ENCODE assay signal across 22 cellular contexts in genomic region chr6:53369876-53370515, GRCh38. TPM values are rescaled to one million over a fixed set of nuclear protein-coding genes. Genes with fewer than 3 reads are reported as not detected.
DNase-seq lines count a peak whose midpoint lies in the region; ATAC-seq and TF ChIP-seq lines count a peak whose summit lies in the region.
"Had no signal": no experiment of that assay in that cellular context is flagged by ENCODE, and none has a peak within 500 bp of the region (broad histone marks: within the 10 kb centered on the region; RNA-seq: fewer than 3 reads in every experiment).

No MANE protein-coding gene starts in this region.

- H3K27ac Mint-ChIP-seq in T-helper 17 cell (peak overlapping the region; percentile 72), mesothelial cell of epicardium (peak overlapping the region; percentile 65)
- H3K27ac Mint-ChIP-seq: natural killer cell had no signal

- TF ChIP-seq CTCF in mesothelial cell of epicardium (IDR thresholded peaks at IDR 0.05; ENCODE audit: unreplicated experiment), result no peak
- TF ChIP-seq CTCF in testis (IDR thresholded peaks at IDR 0.05), result no peak

- DNase-seq in NCI-H2171 treated with DMSO at 0.1 percent for 48 hours (lab: John Stamatoyannopoulos, UW) (peak; percentile 4), NCI-H2171 (lab: John Stamatoyannopoulos, UW) (no peak), NCI-H1105 treated with DMSO at 0.1 percent for 48 hours (lab: John Stamatoyannopoulos, UW) (peak; percentile 76), T-helper 17 cell (no peak), mesothelial cell of epicardium (ENCODE audit: low spot score in 2 of 2, unreplicated experiment in 2 of 2) (no peak), testis (no peak), inferior parietal cortex (ENCODE audit: extremely low spot score) (no peak)
- DNase-seq: activated naive CD4-positive, alpha-beta T cell; activated T-cell treated with anti-CD3 and anti-CD28 coated beads, Interleukin-2, amount 50 U/mL, for 4 hours; brain microvascular endothelial cell; erythroblast; foreskin fibroblast; H7; IMR-90; left ventricle myocardium superior; natural killer cell; NCI-H1417 treated with DMSO at 0.1 percent for 48 hours; NCI-H2227 treated with DMSO at 0.1 percent for 48 hours; SHP77 treated with DMSO at 0.1 percent for 48 hours had no signal

- no peaks in the 10 kb centered on the region for H3K4me1 ChIP-seq in testis

- H3K27me3 ChIP-seq in testis, result no peaks in the 10 kb centered on the region
- H3K27me3 ChIP-seq: brain microvascular endothelial cell, hepatocyte had no signal

- intact Hi-C loops in testis (cut with DNase I; ENCODE audit: low total_unique reads), result no loop called here

- H3K27me3 Mint-ChIP-seq in T-helper 17 cell (no peaks in the 10 kb centered on the region), mesothelial cell of epicardium (ENCODE audit: low read depth) (no peaks in the 10 kb centered on the region)

- peaks cover 14% of the 10 kb centered on the region for H3K4me1 Mint-ChIP-seq in T-helper 17 cell
- H3K4me1 Mint-ChIP-seq in mesothelial cell of epicardium, result peaks cover 10% of the 10 kb centered on the region
- H3K4me1 Mint-ChIP-seq: natural killer cell had no signal

- ATAC-seq in T-helper 17 cell, result peak; percentile 83
- no peak for ATAC-seq in GM18498 (IDR thresholded peaks at IDR 0.05; ENCODE audit: unreplicated experiment)
- ATAC-seq: activated T-cell treated with anti-CD3 and anti-CD28 coated beads, Interleukin-2, amount 50 U/mL, for 4 hours; GM12878; left ventricle myocardium superior; natural killer cell had no signal

- H3K9me3 Mint-ChIP-seq in mesothelial cell of epicardium, result peaks cover 11% of the 10 kb centered on the region
- H3K9me3 Mint-ChIP-seq: activated T-cell treated with anti-CD3 and anti-CD28 coated beads, Interleukin-2, amount 50 U/mL, for 4 hours had no signal

- H3K36me3 ChIP-seq in testis (ENCODE audit: low read depth, missing control alignments), result no peaks in the 10 kb centered on the region
- H3K36me3 ChIP-seq: brain microvascular endothelial cell had no signal

- no peak overlapping the region for H3K4me3 Mint-ChIP-seq in T-helper 17 cell
- H3K4me3 Mint-ChIP-seq in mesothelial cell of epicardium, result no peak overlapping the region
- H3K4me3 Mint-ChIP-seq: activated T-cell treated with anti-CD3 and anti-CD28 coated beads, Interleukin-2, amount 50 U/mL, for 4 hours; natural killer cell had no signal

- H3K36me3 Mint-ChIP-seq in T-helper 17 cell (ENCODE audit: low read depth) (no peaks in the 10 kb centered on the region), mesothelial cell of epicardium (no peaks in the 10 kb centered on the region)
- H3K36me3 Mint-ChIP-seq: natural killer cell had no signal

- WGBS in testis, 2 donors, result 64 to 69% methylated on average over 6 of the region's 6 CpGs

- H3K4me3 ChIP-seq in testis, result no peak overlapping the region
- H3K4me3 ChIP-seq: GM12878, hepatocyte had no signal

- no peak for TF ChIP-seq POLR2A in testis (IDR thresholded peaks at IDR 0.05)

- no peak overlapping the region for H3K27ac ChIP-seq in testis
- H3K27ac ChIP-seq: brain microvascular endothelial cell, hepatocyte had no signal

- no peaks in the 10 kb centered on the region for H3K9me3 ChIP-seq in T-helper 17 cell (ENCODE audit: control insufficient read depth, low read length, poor library complexity, severe bottlenecking)
- no peaks in the 10 kb centered on the region for H3K9me3 ChIP-seq in testis

RNA-seq across cellular contexts. Expression of gene ELOVL5, which starts 21.2 kb away (rescaled TPM):
- 100 to 1,000 TPM; 121 to 147 TPM for total RNA-seq in T-helper 17 cell
- 109 to 113 TPM (median 110 TPM) in 3 replicates for total RNA-seq in mesothelial cell of epicardium
- 100 to 1,000 TPM; 206 to 214 TPM for total RNA-seq in testis
- 190 TPM for polyA plus RNA-seq in testis (ENCODE audit: insufficient read depth, low read depth, low replicate concordance)

Comparison
In these comparisons a context has a peak if more than half of its experiments do, and no peak if none do; other contexts are left out.
1. DNase-seq: peak in NCI-H2171 treated with DMSO at 0.1 percent for 48 hours (single experiment) and NCI-H1105 treated with DMSO at 0.1 percent for 48 hours (single experiment); none in NCI-H2171 (single experiment), T-helper 17 cell (0 of 3), mesothelial cell of epicardium (0 of 2), testis (single experiment) and inferior parietal cortex (single experiment).